12 cellular contexts compared by ENCODE assay signal in the genomic region with DNA sequence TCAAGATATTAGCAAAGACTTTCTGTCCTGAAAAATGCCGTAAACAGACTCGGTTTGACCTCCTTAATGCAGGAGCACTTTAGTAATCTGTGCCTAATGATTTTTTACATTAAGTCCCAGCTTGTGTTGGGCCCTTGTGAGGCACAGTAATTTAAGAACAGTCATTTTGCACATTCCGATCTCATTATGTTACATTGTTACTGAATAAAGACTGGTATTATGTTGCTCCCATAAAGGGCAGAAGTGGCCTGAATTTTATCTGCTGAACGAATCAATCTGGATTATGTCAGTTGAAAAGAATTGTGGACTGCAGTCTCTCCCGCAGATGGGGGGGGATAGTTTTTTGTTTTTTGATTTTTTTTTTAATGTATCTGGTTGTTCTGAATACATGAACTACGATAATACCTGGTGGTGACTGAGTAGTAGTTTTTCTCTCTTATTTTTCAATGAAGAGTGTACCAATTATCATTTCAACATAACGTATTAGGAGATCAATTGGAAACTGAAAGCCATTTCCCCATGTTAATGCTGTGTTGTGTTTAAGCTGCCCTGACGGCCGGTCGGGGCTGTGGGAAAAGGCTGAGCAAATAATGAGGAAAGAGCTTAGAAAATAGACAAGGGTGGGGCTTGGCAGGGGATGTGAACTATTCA.
DNase-seq lines count a peak whose midpoint lies in the region; ATAC-seq and TF ChIP-seq lines count a peak whose summit lies in the region.
"Had no signal": no experiment of that assay in that cellular context is flagged by ENCODE, and none has a peak within 500 bp of the region (broad histone marks: within the 10 kb centered on the region; RNA-seq: fewer than 3 reads in every experiment).

No MANE protein-coding gene starts in this region.

- WGBS in stomach, 5 donors: 32 to 38% (median 36%) methylated on average over 10 of the region's 10 CpGs

- CTCF ChIA-PET in HEK293 (lab: Yijun Ruan, JAX): interaction anchor here (0.5 to 1.6 kb wide), 10 partner anchors 12 to 1625 kb away, joined by 3 to 16 read pairs (median 4); a partner anchor contains a TSS

- H3K9me3 ChIP-seq in HEK293 (ENCODE audit: control insufficient read depth, insufficient read depth, low read depth, low read length) (no peaks in the 10 kb centered on the region; the same call in 1 of the 2 replicates), stomach (no peaks in the 10 kb centered on the region)
- H3K9me3 ChIP-seq: colonic mucosa had no signal

- no peaks in the 10 kb centered on the region; a peak in 1 of 3 replicates for H3K36me3 ChIP-seq in HEK293 (ENCODE audit: control insufficient read depth in 2 of 2, insufficient read depth in 1 of 2, low read length in 2 of 2)
- H3K36me3 ChIP-seq in stomach: no peaks in the 10 kb centered on the region
- H3K36me3 ChIP-seq: colonic mucosa had no signal

- intact Hi-C loops in stomach (cut with DNase I; ENCODE audit: low total_unique reads): no loop called here

- no peak for TF ChIP-seq EP300 in stomach (IDR thresholded peaks at IDR 0.05)

- H3K4me1 ChIP-seq in HEK293 (ENCODE audit: control insufficient read depth, insufficient read depth, low read length) (peaks cover 34% of the 10 kb centered on the region), stomach (peaks cover 0 to 28% (median 12%) of the 10 kb centered on the region in 4 donors)
- H3K4me1 ChIP-seq: colonic mucosa, parathyroid adenoma had no signal

- TF ChIP-seq POLR2A in stomach (IDR thresholded peaks at IDR 0.05): no peak

- H3K27ac ChIP-seq in HEK293 (ENCODE audit: extremely low read depth, low read depth, low read length) (no peak overlapping the region), VCaP (peak overlapping the region; percentile 68; the same call in 1 of the 2 replicates), stomach (no peak overlapping the region)
- H3K27ac ChIP-seq: colonic mucosa, parathyroid adenoma had no signal

- TF ChIP-seq CTCF in HEK293 (tag by site-specific recombination; IDR thresholded peaks at IDR 0.05): no peak
- no peak for TF ChIP-seq CTCF in VCaP (conservative IDR thresholded peaks at IDR 0.05)
- TF ChIP-seq CTCF in stomach (IDR thresholded peaks at IDR 0.05): no peak

- H3K4me3 ChIP-seq in HEK293 (ENCODE audit: low read depth, low read length) (peak overlapping the region; percentile 22), stomach (no peak overlapping the region)
- H3K4me3 ChIP-seq: colonic mucosa had no signal

- peak; percentile 58 for ATAC-seq in left lobe of liver
- no peak for ATAC-seq in GM19035 (IDR thresholded peaks at IDR 0.05; ENCODE audit: unreplicated experiment)
- ATAC-seq: activated naive CD4-positive, alpha-beta T cell treated with anti-CD3 and anti-CD28 coated beads, Interleukin-2, amount 50 U/mL, for 72 hours had no signal

- POLR2A ChIA-PET in HEK293 (lab: Yijun Ruan, JAX): interaction anchor here (0.6 to 1.3 kb wide), 7 partner anchors 12 to 1683 kb away, joined by 3 to 5 read pairs (median 3); a partner anchor contains a TSS

- DNase-seq in left lobe of liver (ENCODE audit: low spot score) (peak; percentile 76), stomach (peak; percentile 22), iPS-NIHi7 (ENCODE audit: extremely low spot score) (no peak)
- no peak for DNase-seq in activated naive CD4-positive, alpha-beta T cell treated with anti-CD3 and anti-CD28 coated beads, Interleukin-2, amount 50 U/mL, for 16 hours
- DNase-seq: colonic mucosa; NCI-H1930; stimulated activated CD4-positive, alpha-beta T cell treated with anti-CD3 and anti-CD28 coated beads, Interleukin-4, amount 100 ng/mL, for 24 hours had no signal

- H3K27me3 ChIP-seq in stomach: peaks cover 0 to 11% (median 0%) of the 10 kb centered on the region in 3 donors
- H3K27me3 ChIP-seq: colonic mucosa had no signal

TF ChIP-seq in HEK293, 187 proteins besides CTCF, POLR2A, EP300 and RAD21 (continues in another document):
- no peak for TF ChIP-seq ZNF132 (tag by site-specific recombination; IDR thresholded peaks at IDR 0.05; ENCODE audit: borderline replicate concordance)
- TF ChIP-seq IKZF3 (tag by site-specific recombination; IDR thresholded peaks at IDR 0.05): peak; percentile 48; the same call in 1 of the 2 replicates
- no peak for TF ChIP-seq ZNF785 (tag by site-specific recombination; IDR thresholded peaks at IDR 0.05)
- TF ChIP-seq, protein P1, sequence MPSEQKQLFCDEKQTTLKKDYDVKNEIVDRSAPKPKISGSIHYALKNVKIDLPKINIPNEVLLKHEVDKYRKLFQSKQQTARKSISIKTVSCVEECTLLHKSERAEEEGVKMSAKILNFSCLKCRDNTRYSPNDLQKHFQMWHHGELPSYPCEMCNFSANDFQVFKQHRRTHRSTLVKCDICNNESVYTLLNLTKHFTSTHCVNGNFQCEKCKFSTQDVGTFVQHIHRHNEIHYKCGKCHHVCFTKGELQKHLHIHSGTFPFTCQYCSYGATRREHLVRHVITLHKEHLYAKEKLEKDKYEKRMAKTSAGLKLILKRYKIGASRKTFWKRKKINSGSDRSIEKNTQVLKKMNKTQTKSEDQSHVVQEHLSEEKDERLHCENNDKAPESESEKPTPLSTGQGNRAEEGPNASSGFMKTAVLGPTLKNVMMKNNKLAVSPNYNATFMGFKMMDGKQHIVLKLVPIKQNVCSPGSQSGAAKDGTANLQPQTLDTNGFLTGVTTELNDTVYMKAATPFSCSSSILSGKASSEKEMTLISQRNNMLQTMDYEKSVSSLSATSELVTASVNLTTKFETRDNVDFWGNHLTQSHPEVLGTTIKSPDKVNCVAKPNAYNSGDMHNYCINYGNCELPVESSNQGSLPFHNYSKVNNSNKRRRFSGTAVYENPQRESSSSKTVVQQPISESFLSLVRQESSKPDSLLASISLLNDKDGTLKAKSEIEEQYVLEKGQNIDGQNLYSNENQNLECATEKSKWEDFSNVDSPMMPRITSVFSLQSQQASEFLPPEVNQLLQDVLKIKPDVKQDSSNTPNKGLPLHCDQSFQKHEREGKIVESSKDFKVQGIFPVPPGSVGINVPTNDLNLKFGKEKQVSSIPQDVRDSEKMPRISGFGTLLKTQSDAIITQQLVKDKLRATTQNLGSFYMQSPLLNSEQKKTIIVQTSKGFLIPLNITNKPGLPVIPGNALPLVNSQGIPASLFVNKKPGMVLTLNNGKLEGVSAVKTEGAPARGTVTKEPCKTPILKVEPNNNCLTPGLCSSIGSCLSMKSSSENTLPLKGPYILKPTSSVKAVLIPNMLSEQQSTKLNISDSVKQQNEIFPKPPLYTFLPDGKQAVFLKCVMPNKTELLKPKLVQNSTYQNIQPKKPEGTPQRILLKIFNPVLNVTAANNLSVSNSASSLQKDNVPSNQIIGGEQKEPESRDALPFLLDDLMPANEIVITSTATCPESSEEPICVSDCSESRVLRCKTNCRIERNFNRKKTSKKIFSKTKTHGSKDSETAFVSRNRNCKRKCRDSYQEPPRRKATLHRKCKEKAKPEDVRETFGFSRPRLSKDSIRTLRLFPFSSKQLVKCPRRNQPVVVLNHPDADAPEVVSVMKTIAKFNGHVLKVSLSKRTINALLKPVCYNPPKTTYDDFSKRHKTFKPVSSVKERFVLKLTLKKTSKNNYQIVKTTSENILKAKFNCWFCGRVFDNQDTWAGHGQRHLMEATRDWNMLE (tag by site-specific recombination; conservative IDR thresholded peaks at IDR 0.05; ENCODE audit: low read depth): no peak
- TF ChIP-seq, protein P2, sequence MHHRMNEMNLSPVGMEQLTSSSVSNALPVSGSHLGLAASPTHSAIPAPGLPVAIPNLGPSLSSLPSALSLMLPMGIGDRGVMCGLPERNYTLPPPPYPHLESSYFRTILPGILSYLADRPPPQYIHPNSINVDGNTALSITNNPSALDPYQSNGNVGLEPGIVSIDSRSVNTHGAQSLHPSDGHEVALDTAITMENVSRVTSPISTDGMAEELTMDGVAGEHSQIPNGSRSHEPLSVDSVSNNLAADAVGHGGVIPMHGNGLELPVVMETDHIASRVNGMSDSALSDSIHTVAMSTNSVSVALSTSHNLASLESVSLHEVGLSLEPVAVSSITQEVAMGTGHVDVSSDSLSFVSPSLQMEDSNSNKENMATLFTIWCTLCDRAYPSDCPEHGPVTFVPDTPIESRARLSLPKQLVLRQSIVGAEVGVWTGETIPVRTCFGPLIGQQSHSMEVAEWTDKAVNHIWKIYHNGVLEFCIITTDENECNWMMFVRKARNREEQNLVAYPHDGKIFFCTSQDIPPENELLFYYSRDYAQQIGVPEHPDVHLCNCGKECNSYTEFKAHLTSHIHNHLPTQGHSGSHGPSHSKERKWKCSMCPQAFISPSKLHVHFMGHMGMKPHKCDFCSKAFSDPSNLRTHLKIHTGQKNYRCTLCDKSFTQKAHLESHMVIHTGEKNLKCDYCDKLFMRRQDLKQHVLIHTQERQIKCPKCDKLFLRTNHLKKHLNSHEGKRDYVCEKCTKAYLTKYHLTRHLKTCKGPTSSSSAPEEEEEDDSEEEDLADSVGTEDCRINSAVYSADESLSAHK (tag by site-specific recombination; IDR thresholded peaks at IDR 0.05): peak; percentile 62
- TF ChIP-seq ZNF138 (tag by site-specific recombination; IDR thresholded peaks at IDR 0.05; ENCODE audit: borderline replicate concordance): no peak
- TF ChIP-seq PRDM1 (tag by site-specific recombination; IDR thresholded peaks at IDR 0.05): peak; percentile 94
- TF ChIP-seq, protein P3, sequence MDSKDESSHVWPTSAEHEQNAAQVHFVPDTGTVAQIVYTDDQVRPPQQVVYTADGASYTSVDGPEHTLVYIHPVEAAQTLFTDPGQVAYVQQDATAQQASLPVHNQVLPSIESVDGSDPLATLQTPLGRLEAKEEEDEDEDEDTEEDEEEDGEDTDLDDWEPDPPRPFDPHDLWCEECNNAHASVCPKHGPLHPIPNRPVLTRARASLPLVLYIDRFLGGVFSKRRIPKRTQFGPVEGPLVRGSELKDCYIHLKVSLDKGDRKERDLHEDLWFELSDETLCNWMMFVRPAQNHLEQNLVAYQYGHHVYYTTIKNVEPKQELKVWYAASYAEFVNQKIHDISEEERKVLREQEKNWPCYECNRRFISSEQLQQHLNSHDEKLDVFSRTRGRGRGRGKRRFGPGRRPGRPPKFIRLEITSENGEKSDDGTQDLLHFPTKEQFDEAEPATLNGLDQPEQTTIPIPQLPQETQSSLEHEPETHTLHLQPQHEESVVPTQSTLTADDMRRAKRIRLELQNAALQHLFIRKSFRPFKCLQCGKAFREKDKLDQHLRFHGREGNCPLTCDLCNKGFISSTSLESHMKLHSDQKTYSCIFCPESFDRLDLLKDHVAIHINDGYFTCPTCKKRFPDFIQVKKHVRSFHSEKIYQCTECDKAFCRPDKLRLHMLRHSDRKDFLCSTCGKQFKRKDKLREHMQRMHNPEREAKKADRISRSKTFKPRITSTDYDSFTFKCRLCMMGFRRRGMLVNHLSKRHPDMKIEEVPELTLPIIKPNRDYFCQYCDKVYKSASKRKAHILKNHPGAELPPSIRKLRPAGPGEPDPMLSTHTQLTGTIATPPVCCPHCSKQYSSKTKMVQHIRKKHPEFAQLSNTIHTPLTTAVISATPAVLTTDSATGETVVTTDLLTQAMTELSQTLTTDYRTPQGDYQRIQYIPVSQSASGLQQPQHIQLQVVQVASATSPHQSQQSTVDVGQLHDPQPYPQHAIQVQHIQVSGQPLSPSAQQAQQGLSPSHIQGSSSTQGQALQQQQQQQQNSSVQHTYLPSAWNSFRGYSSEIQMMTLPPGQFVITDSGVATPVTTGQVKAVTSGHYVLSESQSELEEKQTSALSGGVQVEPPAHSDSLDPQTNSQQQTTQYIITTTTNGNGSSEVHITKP (tag by site-specific recombination; IDR thresholded peaks at IDR 0.05): peak; percentile 100

Comparison
In these comparisons a context has a peak if more than half of its experiments do, and no peak if none do; other contexts are left out.
1. DNase-seq: peak in left lobe of liver (single experiment) and stomach (single experiment); none in activated naive CD4-positive, alpha-beta T cell treated with anti-CD3 and anti-CD28 coated beads, Interleukin-2, amount 50 U/mL, for 16 hours (single experiment) and iPS-NIHi7 (single experiment).